In the genomic region with DNA sequence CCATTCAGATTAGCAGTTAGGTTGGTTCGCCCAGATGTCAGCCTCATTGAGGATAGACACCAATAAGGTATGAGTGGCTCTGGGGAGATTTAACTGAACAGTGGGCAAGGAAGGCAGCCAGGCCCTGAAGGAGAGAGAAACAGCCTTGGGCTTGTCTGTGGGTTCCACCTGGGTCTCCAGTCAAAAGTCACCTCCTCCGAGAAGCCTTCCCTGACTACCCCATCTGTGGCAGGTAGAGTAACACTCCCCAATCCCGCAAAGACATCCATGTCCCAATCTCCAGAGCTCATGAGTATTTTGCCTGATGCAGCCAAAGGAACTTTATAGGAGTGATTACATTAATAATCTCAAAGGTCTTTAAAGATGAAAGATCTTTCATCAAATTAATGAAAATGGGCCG, we compare ENCODE assay signal across 26 cellular contexts. TPM values are rescaled to one million over a fixed set of nuclear protein-coding genes. Genes with fewer than 3 reads are reported as not detected.
"Had no signal": no experiment of that assay in that cellular context is flagged by ENCODE, and none has a peak within 500 bp of the region (broad histone marks: within the 10 kb centered on the region; RNA-seq: fewer than 3 reads in every experiment).

No MANE protein-coding gene starts in this region.

- DNase-seq: activated CD4-positive, alpha-beta T cell treated with anti-CD3 and anti-CD28 coated beads, Interleukin-2, amount 10 ng/mL, durations not matched to agents 24 days and 14 days; activated CD4-positive, alpha-beta T cell treated with anti-CD3 and anti-CD28 coated beads, Interleukin-2, amount 50 U/mL, for 4 hours; activated CD8-positive, alpha-beta T cell treated with anti-CD3 and anti-CD28 coated beads for 36 hours; activated gamma-delta T cell; activated naive CD4-positive, alpha-beta T cell treated with Interleukin-2 at 50 U/mL for 16 hours; activated naive CD8-positive, alpha-beta T cell treated with anti-CD3 and anti-CD28 coated beads, Interleukin-2, amount 10 ng/mL, durations not matched to agents 7 days and 5 days; activated T-cell treated with anti-CD3 and anti-CD28 coated beads, Interleukin-2, amount 50 U/mL, for 1 hour; body of pancreas; cerebellar nuclear complex; NCI-H1048; NCI-H1105 treated with DMSO at 0.1 percent for 48 hours; NCI-H1436; NCI-H1694; NCI-H1930; NCI-H2081 treated with DMSO at 0.1 percent for 48 hours; NCI-H345; NCI-H524 treated with DMSO at 0.1 percent for 48 hours; SHP77 treated with DMSO at 0.1 percent for 48 hours; SK-N-SH had no signal

- ATAC-seq: activated CD8-positive, alpha-beta T cell treated with anti-CD3 and anti-CD28 coated beads for 36 hours; body of pancreas; Panc1 had no signal

RNA-seq across cellular contexts. Expression of a gene that starts 9.5 kb away (rescaled TPM):
- total RNA-seq: cardiac septum, SJSA1 had no signal

RNA-seq across cellular contexts. Expression of a gene that starts 40.2 kb away (rescaled TPM):
- total RNA-seq: activated CD4-positive, alpha-beta T cell treated with anti-CD3 and anti-CD28 coated beads, Interleukin-2, amount 10 ng/mL, durations not matched to agents 24 days and 14 days; activated CD8-positive, alpha-beta memory T cell treated with anti-CD3 and anti-CD28 coated beads for 36 hours; activated CD8-positive, alpha-beta T cell treated with anti-CD3 and anti-CD28 coated beads for 36 hours; activated naive CD8-positive, alpha-beta T cell treated with anti-CD3 and anti-CD28 coated beads, Interleukin-2, amount 10 ng/mL, durations not matched to agents 7 days and 5 days; body of pancreas; breast epithelium; cardiac septum; MCF 10A; NCI-H460; SJSA1 had no signal
